Comparison of ENCODE assay signal across 20 cellular contexts in the genomic region with DNA sequence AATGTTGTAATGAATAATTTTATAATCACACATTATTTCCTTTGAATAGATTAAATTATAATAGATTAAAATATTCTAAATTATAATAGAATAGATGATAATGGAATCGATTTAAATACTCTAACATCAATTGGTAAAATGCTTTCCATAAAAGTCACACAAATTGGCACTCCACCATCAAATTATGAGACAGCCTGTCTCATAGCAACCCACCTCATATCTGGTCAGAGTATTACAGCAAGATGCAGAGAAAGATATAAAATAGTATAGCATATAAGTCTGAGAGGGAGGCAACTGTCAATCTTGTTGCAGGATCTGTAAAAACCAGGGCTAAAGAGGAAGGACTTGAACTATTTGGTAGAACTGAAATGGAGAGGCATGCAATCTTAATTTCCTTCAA.
A peak's percentile ranks its signal among the peaks of the same experiment; 100 is the strongest.
DNase-seq lines count a peak whose midpoint lies in the region; ATAC-seq and TF ChIP-seq lines count a peak whose summit lies in the region.
"Had no signal": no experiment of that assay in that cellular context is flagged by ENCODE, and none has a peak within 500 bp of the region (broad histone marks: within the 10 kb centered on the region; RNA-seq: fewer than 3 reads in every experiment).

No MANE protein-coding gene starts in this region.

- H3K4me3 ChIP-seq in brain microvascular endothelial cell (ENCODE audit: low read depth, low read length) = no peak overlapping the region
- no peak overlapping the region for H3K4me3 ChIP-seq in hepatocyte
- H3K4me3 ChIP-seq: A549, BLaER1, Peyer's patch, SK-N-MC had no signal

- H3K4me1 ChIP-seq in hepatocyte (ENCODE audit: insufficient read depth) = no peaks in the 10 kb centered on the region
- H3K4me1 ChIP-seq: A549, BLaER1, Peyer's patch had no signal

- H3K27me3 ChIP-seq in brain microvascular endothelial cell (replicated peaks) = no peaks in the 10 kb centered on the region
- H3K27me3 ChIP-seq in hepatocyte = no peaks in the 10 kb centered on the region
- H3K27me3 ChIP-seq: BLaER1, Peyer's patch had no signal

- in situ Hi-C loops in brain microvascular endothelial cell (cut with HindIII; ENCODE audit: low pct_ligation_motif_present, low sequenced_read_pairs) = no loop called here

- DNase-seq in EH (ENCODE audit: low read depth) (peak; percentile 9), HCEC 1CT (peak; percentile 16), brain microvascular endothelial cell (peak; percentile 39), hepatocyte (ENCODE audit: low spot score) (no peak), NCI-H526 treated with DMSO at 0.1 percent for 48 hours (lab: John Stamatoyannopoulos, UW) (no peak)
- DNase-seq in activated CD4-positive, CD25-positive, alpha-beta regulatory T cell treated with anti-CD3 and anti-CD28 coated beads, Interleukin-2, amount 50 U/mL, for 72 hours = no peak
- DNase-seq: Calu3; CD8-positive, alpha-beta T cell; NCI-H1105; NCI-H2081; NCI-H2171 treated with DMSO at 0.1 percent for 48 hours; NCI-H446; NCI-H69; Peyer's patch; Right ventricle myocardium superior had no signal

- no peaks in the 10 kb centered on the region for H3K36me3 ChIP-seq in brain microvascular endothelial cell (replicated peaks)
- no peaks in the 10 kb centered on the region for H3K36me3 ChIP-seq in hepatocyte (replicated peaks; ENCODE audit: insufficient read depth, low read depth)
- H3K36me3 ChIP-seq: BLaER1, Peyer's patch had no signal

- 100% methylated on average over 1 of the region's 1 CpG for WGBS in hepatocyte (ENCODE audit: low lambda C conversion rate, missing lambda C conversion rate)

- no peaks in the 10 kb centered on the region for H4K20me1 ChIP-seq in hepatocyte (ENCODE audit: insufficient read depth, poor library complexity, severe bottlenecking)
- H4K20me1 ChIP-seq: BLaER1 had no signal

- H3K27ac ChIP-seq in brain microvascular endothelial cell (peak overlapping the region; percentile 93), hepatocyte (peak overlapping the region; percentile 19)
- H3K27ac ChIP-seq: A549, BLaER1, Peyer's patch, SK-N-MC had no signal

- no peak for TF ChIP-seq CTCF in brain microvascular endothelial cell (IDR thresholded peaks at IDR 0.05; ENCODE audit: low read depth, low read length, missing control alignments)
- no peak for TF ChIP-seq CTCF in hepatocyte (IDR thresholded peaks at IDR 0.05; ENCODE audit: poor library complexity)

- no peaks in the 10 kb centered on the region for H3K9me2 ChIP-seq in hepatocyte (replicated peaks; ENCODE audit: insufficient read depth)

- H2AFZ ChIP-seq in hepatocyte = no peak overlapping the region

- ATAC-seq in HG02970 (IDR thresholded peaks at IDR 0.05; ENCODE audit: low FRiP score, unreplicated experiment) (no peak), GM18517 (IDR thresholded peaks at IDR 0.05; ENCODE audit: unreplicated experiment) (no peak)
- ATAC-seq: CD8-positive, alpha-beta T cell had no signal

- H3K79me2 ChIP-seq in hepatocyte = no peaks in the 10 kb centered on the region

- H3K9me3 ChIP-seq in hepatocyte (ENCODE audit: low read depth) = no peaks in the 10 kb centered on the region
- H3K9me3 ChIP-seq: Peyer's patch had no signal

- H3K4me2 ChIP-seq in hepatocyte = no peak overlapping the region
- H3K4me2 ChIP-seq: A549, BLaER1 had no signal

Comparison
In these comparisons a context has a peak if more than half of its experiments do, and no peak if none do; other contexts are left out.
1. DNase-seq: peak in EH (single experiment), HCEC 1CT (single experiment) and brain microvascular endothelial cell (single experiment); none in hepatocyte (single experiment), NCI-H526 treated with DMSO at 0.1 percent for 48 hours (single experiment) and activated CD4-positive, CD25-positive, alpha-beta regulatory T cell treated with anti-CD3 and anti-CD28 coated beads, Interleukin-2, amount 50 U/mL, for 72 hours (single experiment).